12 cellular contexts compared by ENCODE assay signal in the genomic region with DNA sequence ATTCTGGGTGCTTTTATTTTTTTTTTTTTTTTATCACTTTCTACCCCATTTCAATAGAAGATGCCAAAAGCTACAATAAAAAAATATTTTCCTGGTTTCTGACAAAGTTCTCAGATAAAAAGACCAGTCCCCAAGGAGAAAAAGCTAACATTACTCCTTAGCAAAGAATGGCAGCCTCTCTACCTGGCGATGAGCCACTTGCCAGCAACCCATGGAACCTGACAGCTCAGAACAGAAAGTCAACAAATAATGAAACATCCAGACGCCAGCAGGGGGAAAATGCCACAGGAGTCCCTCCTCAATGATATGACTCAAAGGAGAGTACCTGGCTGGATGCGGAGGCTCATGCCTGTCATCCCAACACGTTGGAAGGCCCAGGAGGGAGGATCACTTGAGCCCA.
DNase-seq lines count a peak whose midpoint lies in the region; ATAC-seq, FAIRE-seq and TF ChIP-seq lines count a peak whose summit lies in the region.
"Had no signal": no experiment of that assay in that cellular context is flagged by ENCODE, and none has a peak within 500 bp of the region (broad histone marks: within the 10 kb centered on the region; RNA-seq: fewer than 3 reads in every experiment).

No MANE protein-coding gene starts in this region.

- H3K9me3 Mint-ChIP-seq in CD14-positive monocyte: no peaks in the 10 kb centered on the region
- no peaks in the 10 kb centered on the region for H3K9me3 Mint-ChIP-seq in activated CD4-positive, alpha-beta memory T cell treated with anti-CD3 and anti-CD28 coated beads for 36 hours
- H3K9me3 Mint-ChIP-seq: nephron progenitor cell; stimulated activated naive CD8-positive, alpha-beta T cell treated with anti-CD3 and anti-CD28 coated beads, Interleukin-15, Interleukin-2, amounts not matched to agents 100 ng/mL and 50 ng/mL, for 24 hours had no signal

- H3K36me3 ChIP-seq in MG63: peaks cover 59% of the 10 kb centered on the region
- peaks cover 3% of the 10 kb centered on the region for H3K36me3 ChIP-seq in bronchial epithelial cell (ENCODE audit: control insufficient read depth, insufficient read depth, low read length)
- peaks cover 0 to 4% (median 0%) of the 10 kb centered on the region in 3 donors for H3K36me3 ChIP-seq in pancreas

- no peaks in the 10 kb centered on the region for H3K9me3 ChIP-seq in MG63
- H3K9me3 ChIP-seq in pancreas: no peaks in the 10 kb centered on the region

- FAIRE-seq in bronchial epithelial cell (lab: Jason Lieb, UNC): no peak
- no peak for FAIRE-seq in pancreas (lab: Jason Lieb, UNC)

- H3K4me3 ChIP-seq in MG63: no peak overlapping the region
- no peak overlapping the region for H3K4me3 ChIP-seq in bronchial epithelial cell (ENCODE audit: low read depth, low read length)
- no peak overlapping the region for H3K4me3 ChIP-seq in pancreas

- ATAC-seq in pancreas (peak; percentile 68 to 87 (median 75)), HG02884 (IDR thresholded peaks at IDR 0.05; ENCODE audit: unreplicated experiment) (no peak), HG03108 (IDR thresholded peaks at IDR 0.05; ENCODE audit: unreplicated experiment) (no peak)

- no peak overlapping the region for H3K4me3 Mint-ChIP-seq in CD14-positive monocyte
- H3K4me3 Mint-ChIP-seq in activated CD4-positive, alpha-beta memory T cell treated with anti-CD3 and anti-CD28 coated beads for 36 hours: no peak overlapping the region
- H3K4me3 Mint-ChIP-seq: nephron progenitor cell; stimulated activated naive CD8-positive, alpha-beta T cell treated with anti-CD3 and anti-CD28 coated beads, Interleukin-15, Interleukin-2, amounts not matched to agents 100 ng/mL and 50 ng/mL, for 24 hours had no signal

- WGBS in pancreas, 2 donors: 36 to 52% methylated on average over 4 of the region's 4 CpGs

- intact Hi-C loops in pancreas (cut with DNase I) (loop anchor here in 1 of 3 donors (10.0 kb wide), 1 partner anchor 122 kb away; a partner anchor contains a TSS), CD14-positive monocyte (cut with micrococcal nuclease) (no loop called here)
- intact Hi-C loops in activated CD4-positive, alpha-beta memory T cell treated with anti-CD3 and anti-CD28 coated beads for 36 hours (cut with micrococcal nuclease): no loop called here

- no peak overlapping the region for H3K27ac Mint-ChIP-seq in CD14-positive monocyte
- no peak overlapping the region for H3K27ac Mint-ChIP-seq in activated CD4-positive, alpha-beta memory T cell treated with anti-CD3 and anti-CD28 coated beads for 36 hours
- H3K27ac Mint-ChIP-seq: stimulated activated naive CD8-positive, alpha-beta T cell treated with anti-CD3 and anti-CD28 coated beads, Interleukin-15, Interleukin-2, amounts not matched to agents 100 ng/mL and 50 ng/mL, for 24 hours had no signal

- H3K36me3 Mint-ChIP-seq in CD14-positive monocyte: no peaks in the 10 kb centered on the region
- no peaks in the 10 kb centered on the region for H3K36me3 Mint-ChIP-seq in activated CD4-positive, alpha-beta memory T cell treated with anti-CD3 and anti-CD28 coated beads for 36 hours

- H3K27me3 ChIP-seq in MG63: no peaks in the 10 kb centered on the region
- no peaks in the 10 kb centered on the region for H3K27me3 ChIP-seq in bronchial epithelial cell (ENCODE audit: control insufficient read depth, insufficient read depth, low read length)
- no peaks in the 10 kb centered on the region for H3K27me3 ChIP-seq in pancreas

- DNase-seq in DMS53 treated with DMSO at 0.1 percent for 48 hours (lab: John Stamatoyannopoulos, UW; ENCODE audit: unreplicated experiment) (peak; percentile 47), MG63 (peak; percentile 54), bronchial epithelial cell (ENCODE audit: low read depth) (peak; percentile 86), pancreas (peak in 5 of 6 donors; percentile 65 to 83 (median 72)), CD14-positive monocyte (ENCODE audit: low spot score) (no peak)
- DNase-seq in activated CD4-positive, alpha-beta memory T cell treated with anti-CD3 and anti-CD28 coated beads for 36 hours: no peak
- DNase-seq: activated CD8-positive, alpha-beta memory T cell treated with anti-CD3 and anti-CD28 coated beads for 24 hours; NCI-H2227 treated with DMSO at 0.1 percent for 48 hours; nephron progenitor cell had no signal

- POLR2A ChIA-PET in activated CD4-positive, alpha-beta memory T cell treated with anti-CD3 and anti-CD28 coated beads for 36 hours (lab: Charles Lee): no interaction called here

- peaks cover 2 to 7% (median 4%) of the 10 kb centered on the region in 3 donors for H3K27me3 Mint-ChIP-seq in CD14-positive monocyte (ENCODE audit: low read depth in 3 of 3)
- H3K27me3 Mint-ChIP-seq in activated CD4-positive, alpha-beta memory T cell treated with anti-CD3 and anti-CD28 coated beads for 36 hours: no peaks in the 10 kb centered on the region
- H3K27me3 Mint-ChIP-seq: stimulated activated naive CD8-positive, alpha-beta T cell treated with anti-CD3 and anti-CD28 coated beads, Interleukin-15, Interleukin-2, amounts not matched to agents 100 ng/mL and 50 ng/mL, for 24 hours had no signal

- H3K27ac ChIP-seq in pancreas: peak overlapping the region in 2 of 4 donors; percentile 64 to 82

- CTCF ChIA-PET in activated CD4-positive, alpha-beta memory T cell treated with anti-CD3 and anti-CD28 coated beads for 36 hours (lab: Charles Lee): no interaction called here

- no peaks in the 10 kb centered on the region for H3K4me1 Mint-ChIP-seq in CD14-positive monocyte
- H3K4me1 Mint-ChIP-seq in activated CD4-positive, alpha-beta memory T cell treated with anti-CD3 and anti-CD28 coated beads for 36 hours (ENCODE audit: low read depth): no peaks in the 10 kb centered on the region

- H3K4me1 ChIP-seq in pancreas: peaks cover 24 to 51% (median 34%) of the 10 kb centered on the region in 3 donors

- TF ChIP-seq CTCF in bronchial epithelial cell (IDR thresholded peaks at IDR 0.05; ENCODE audit: insufficient read depth, low read length, severe bottlenecking) (peak; percentile 43), pancreas (IDR thresholded peaks at IDR 0.05) (no peak), CD14-positive monocyte (IDR thresholded peaks at IDR 0.05) (no peak)

Comparison
In these comparisons a context has a peak if more than half of its experiments do, and no peak if none do; other contexts are left out.
1. DNase-seq: peak in DMS53 treated with DMSO at 0.1 percent for 48 hours (single experiment), MG63 (single experiment), bronchial epithelial cell (single experiment) and pancreas (5 of 6); none in CD14-positive monocyte (single experiment) and activated CD4-positive, alpha-beta memory T cell treated with anti-CD3 and anti-CD28 coated beads for 36 hours (single experiment).
2. ATAC-seq: peak in pancreas (4 of 4); none in HG02884 (single experiment) and HG03108 (single experiment).